Comparison of ENCODE assay signal across 13 cellular contexts in genomic region chr17:45290269-45290765, GRCh38. TPM values are rescaled to one million over a fixed set of nuclear protein-coding genes. Genes with fewer than 3 reads are reported as not detected.
DNase-seq lines count a peak whose midpoint lies in the region; ATAC-seq, FAIRE-seq and TF ChIP-seq lines count a peak whose summit lies in the region.
"Had no signal": no experiment of that assay in that cellular context is flagged by ENCODE, and none has a peak within 500 bp of the region (broad histone marks: within the 10 kb centered on the region; RNA-seq: fewer than 3 reads in every experiment).

No MANE protein-coding gene starts in this region.

- WGBS in HepG2 (ENCODE audit: low lambda C conversion rate): 96% methylated on average over 11 of the region's 11 CpGs
- no CpG with 5 or more reads among the region's 11 CpGs for WGBS in right lobe of liver (ENCODE audit: insufficient coverage, low coverage, low lambda C conversion rate, missing lambda C conversion rate)
- WGBS in lower leg skin, 2 donors: 73 to 80% methylated on average over 11 of the region's 11 CpGs

- H3K9me3 Mint-ChIP-seq in activated naive CD8-positive, alpha-beta T cell (ENCODE audit: low read depth): no peaks in the 10 kb centered on the region
- H3K9me3 Mint-ChIP-seq in naive thymus-derived CD4-positive, alpha-beta T cell: no peaks in the 10 kb centered on the region

- CTCF ChIA-PET in HepG2 (lab: Yijun Ruan, JAX; ENCODE audit: low intra/inter-chr PET ratio, low total read pairs): no interaction called here
- CTCF ChIA-PET in naive thymus-derived CD4-positive, alpha-beta T cell (lab: Charles Lee): interaction anchor here (2.4 kb wide), 1 partner anchor 13 kb away, joined by 6 read pairs; no protein-coding TSS in a partner anchor

- no peak overlapping the region for H3K4me2 ChIP-seq in HepG2 (ENCODE audit: low read depth, low read length)

- TF ChIP-seq POLR2A in HepG2 (IDR thresholded peaks at IDR 0.05; ENCODE audit: insufficient read depth in 1 of 2, low read depth in 2 of 2, low read length in 2 of 2) (no peak), right lobe of liver (IDR thresholded peaks at IDR 0.05) (no peak), lower leg skin (IDR thresholded peaks at IDR 0.05) (no peak)

- H4K20me1 ChIP-seq in HepG2 (ENCODE audit: insufficient read depth, low read length): no peaks in the 10 kb centered on the region

- H3K9me3 ChIP-seq in HepG2 (ENCODE audit: low read length) (no peaks in the 10 kb centered on the region), right lobe of liver (no peaks in the 10 kb centered on the region)
- H3K9me3 ChIP-seq in naive thymus-derived CD4-positive, alpha-beta T cell (ENCODE audit: control insufficient read depth in 2 of 3, low read length in 3 of 3): no peaks in the 10 kb centered on the region

- no peak for ATAC-seq in HepG2
- no peak for ATAC-seq in right lobe of liver
- ATAC-seq in naive thymus-derived CD4-positive, alpha-beta T cell: no peak

- peaks cover 34% of the 10 kb centered on the region for H3K4me1 Mint-ChIP-seq in activated naive CD8-positive, alpha-beta T cell (ENCODE audit: low read depth)
- peaks cover 10 to 47% (median 30%) of the 10 kb centered on the region in 7 donors for H3K4me1 Mint-ChIP-seq in naive thymus-derived CD4-positive, alpha-beta T cell

- DNase-seq in HepG2 (ENCODE audit: low spot score) (no peak), right lobe of liver (no peak), lower leg skin (ENCODE audit: low spot score in 2 of 2) (no peak), HuH-7.5 (ENCODE audit: low spot score) (no peak), NOMO-1 treated with DMSO at 0.1 percent for 48 hours (lab: John Stamatoyannopoulos, UW; ENCODE audit: unreplicated experiment) (no peak), RCC 7860 (ENCODE audit: low spot score) (no peak)
- no peak for DNase-seq in naive thymus-derived CD4-positive, alpha-beta T cell
- DNase-seq: aorta; HCEC 1CT; stimulated activated CD4-positive, alpha-beta T cell treated with anti-CD3 and anti-CD28 coated beads, Interleukin-1b, Interleukin-23, amount 100 ng/mL, for 48 hours had no signal

- H3K27me3 Mint-ChIP-seq in activated naive CD8-positive, alpha-beta T cell: no peaks in the 10 kb centered on the region
- H3K27me3 Mint-ChIP-seq in naive thymus-derived CD4-positive, alpha-beta T cell: no peaks in the 10 kb centered on the region

- H3K79me2 ChIP-seq in HepG2 (ENCODE audit: insufficient read depth, low read length): peaks cover 4% of the 10 kb centered on the region

- H3K4me3 ChIP-seq in HepG2 (replicated peaks in 1 of 3; ENCODE audit: insufficient read depth in 1 of 3, low read depth in 2 of 3, low read length in 3 of 3) (no peak overlapping the region), right lobe of liver (no peak overlapping the region), lower leg skin (ENCODE audit: low read depth, poor library complexity, severe bottlenecking) (no peak overlapping the region)
- H3K4me3 ChIP-seq in naive thymus-derived CD4-positive, alpha-beta T cell (ENCODE audit: low read length): no peak overlapping the region
- H3K4me3 ChIP-seq: lung had no signal

- no peak for TF ChIP-seq EP300 in HepG2 (IDR thresholded peaks at IDR 0.05; ENCODE audit: low read depth in 2 of 2, low read length in 2 of 2)
- no peak for TF ChIP-seq EP300 in HepG2 (CRISPR knock-in tag; IDR thresholded peaks at IDR 0.05; ENCODE audit: borderline replicate concordance)

- FAIRE-seq in HepG2 (lab: Jason Lieb, UNC) (no peak), RCC 7860 (lab: Jason Lieb, UNC) (no peak)

- H3K4me1 ChIP-seq in HepG2 (ENCODE audit: insufficient read depth, low read length): peaks cover 27% of the 10 kb centered on the region
- H3K4me1 ChIP-seq in right lobe of liver: peaks cover 2 to 75% (median 41%) of the 10 kb centered on the region in 4 donors
- peaks cover 0 to 6% of the 10 kb centered on the region in 2 donors for H3K4me1 ChIP-seq in naive thymus-derived CD4-positive, alpha-beta T cell (ENCODE audit: control insufficient read depth in 2 of 2, insufficient read depth in 2 of 2, low read length in 2 of 2)

- TF ChIP-seq RAD21 in HepG2 (CRISPR knock-in tag; IDR thresholded peaks at IDR 0.05): no peak

- no peaks in the 10 kb centered on the region for H3K36me3 Mint-ChIP-seq in activated naive CD8-positive, alpha-beta T cell
- H3K36me3 Mint-ChIP-seq in naive thymus-derived CD4-positive, alpha-beta T cell: peaks cover 0 to 19% (median 7%) of the 10 kb centered on the region in 5 donors

- H2AFZ ChIP-seq in HepG2 (ENCODE audit: low read length): no peak overlapping the region
- H2AFZ ChIP-seq: parathyroid adenoma had no signal

- H3K36me3 ChIP-seq in HepG2 (replicated peaks in 1 of 2; ENCODE audit: control insufficient read depth in 1 of 2, insufficient read depth in 2 of 2, low read length in 2 of 2): peaks cover 15 to 41% of the 10 kb centered on the region in 2 experiments
- H3K36me3 ChIP-seq in right lobe of liver: peaks cover 0 to 30% (median 13%) of the 10 kb centered on the region in 4 donors
- peaks cover 3 to 74% (median 21%) of the 10 kb centered on the region in 3 experiments for H3K36me3 ChIP-seq in naive thymus-derived CD4-positive, alpha-beta T cell (ENCODE audit: control insufficient read depth in 2 of 3, insufficient read depth in 3 of 3, low read length in 3 of 3)

- peak overlapping the region; percentile 81 for H3K27ac Mint-ChIP-seq in activated naive CD8-positive, alpha-beta T cell
- H3K27ac Mint-ChIP-seq in naive thymus-derived CD4-positive, alpha-beta T cell: peak overlapping the region in 6 of 9 donors; percentile 41 to 79 (median 59)

- intact Hi-C loops in HepG2 (cut with micrococcal nuclease; ENCODE audit: unreplicated experiment) (no loop called here), right lobe of liver (cut with DNase I) (no loop called here), lower leg skin (cut with DNase I; ENCODE audit: low total_unique reads) (no loop called here)
- intact Hi-C loops in naive thymus-derived CD4-positive, alpha-beta T cell (cut with micrococcal nuclease): no loop called here

- TF ChIP-seq CTCF in HepG2 (CRISPR knock-in tag; IDR thresholded peaks at IDR 0.05) (no peak), right lobe of liver (IDR thresholded peaks at IDR 0.05) (no peak), lower leg skin (IDR thresholded peaks at IDR 0.05) (no peak)

- BruUV-seq in HepG2 (replicated peaks; lab: Mats Ljungman, UMichigan): no TSS peak

- in situ Hi-C loops in HepG2 (cut with HindIII; ENCODE audit: extremely low pct_ligation_motif_present, low pct_unique_long_range_greater_than_20kb): no loop called here

- H3K27me3 ChIP-seq in HepG2 (ENCODE audit: control insufficient read depth in 1 of 2, insufficient read depth in 2 of 2, low read length in 2 of 2) (no peaks in the 10 kb centered on the region), right lobe of liver (no peaks in the 10 kb centered on the region)
- no peaks in the 10 kb centered on the region for H3K27me3 ChIP-seq in naive thymus-derived CD4-positive, alpha-beta T cell (ENCODE audit: control insufficient read depth in 2 of 2, insufficient read depth in 2 of 2, low read length in 2 of 2)

- H3K27ac ChIP-seq in HepG2 (ENCODE audit: extremely low read length, insufficient read depth, low read length) (no peak overlapping the region), right lobe of liver (no peak overlapping the region)
- no peak overlapping the region for H3K27ac ChIP-seq in naive thymus-derived CD4-positive, alpha-beta T cell (ENCODE audit: low read depth, low read length)
- H3K27ac ChIP-seq: parathyroid adenoma had no signal

- no peak overlapping the region for H3K4me3 Mint-ChIP-seq in activated naive CD8-positive, alpha-beta T cell
- no peak overlapping the region for H3K4me3 Mint-ChIP-seq in naive thymus-derived CD4-positive, alpha-beta T cell

- H3K9ac ChIP-seq in HepG2 (ENCODE audit: insufficient read depth, low read depth, low read length): no peak overlapping the region
- H3K9ac ChIP-seq: parathyroid adenoma had no signal

- POLR2A ChIA-PET in HepG2 (lab: Yijun Ruan, JAX): no interaction called here
- POLR2A ChIA-PET in naive thymus-derived CD4-positive, alpha-beta T cell (lab: Charles Lee): interaction anchor here (1.3 kb wide), 1 partner anchor 21 kb away, joined by 3 read pairs; no protein-coding TSS in a partner anchor

RNA-seq across cellular contexts. Expression of gene MAP3K14, which starts 26.5 kb away (rescaled TPM):
- total RNA-seq in HepG2 (2016; rRNA removed; fragmentation: Illumina TruSeq; extraction: Trizol) (1.2 and 2.6 TPM in 2 replicates), right lobe of liver (1 to 10 TPM; 4.8 to 7.8 (median 6.3) TPM), lower leg skin (10 to 100 TPM in 3 of 4 donors, 1 to 10 TPM in 1; 8.1 to 13.0 (median 11.0) TPM)
- 2.1 and 2.5 TPM in 2 replicates for total RNA-seq in HepG2 (2016; cell fraction: cytosol; rRNA removed; fragmentation: Illumina TruSeq; extraction: Trizol; ENCODE audit: low read depth)
- total RNA-seq in HepG2 (2016; cell fraction: insoluble cytoplasmic fraction; rRNA removed; fragmentation: Illumina TruSeq; extraction: Trizol): 1.1 and 2.6 TPM in 2 replicates
- 2.1 and 2.4 TPM in 2 replicates for total RNA-seq in HepG2 (2016; cell fraction: membrane; rRNA removed; fragmentation: Illumina TruSeq; extraction: Trizol)
- 3.1 and 3.3 TPM in 2 replicates for total RNA-seq in HepG2 (2016; cell fraction: nucleus; rRNA removed; fragmentation: Illumina TruSeq; extraction: Trizol)
- 2.6 and 4.0 TPM in 2 replicates for polyA plus RNA-seq in HepG2 (2011; rRNA removed)
- 1.8 and 2.4 TPM in 2 replicates for polyA plus RNA-seq in HepG2 (2011; cell fraction: cytosol; rRNA removed)
- polyA plus RNA-seq in HepG2 (2011; cell fraction: nucleus; rRNA removed): 10.1 and 10.7 TPM in 2 replicates
- 1.6 and 2.1 TPM in 2 replicates for polyA plus RNA-seq in HepG2 (2012)
- polyA plus RNA-seq in HepG2 (2016; cell fraction: cytosol; fragmentation: Illumina TruSeq; extraction: Trizol; ENCODE audit: low read depth): 1.6 and 2.0 TPM in 2 replicates
- 1.3 and 1.9 TPM in 2 replicates for polyA plus RNA-seq in HepG2 (2016; cell fraction: insoluble cytoplasmic fraction; fragmentation: Illumina TruSeq; extraction: Trizol; ENCODE audit: low read depth)
- polyA plus RNA-seq in HepG2 (2016; cell fraction: membrane; fragmentation: Illumina TruSeq; extraction: Trizol; ENCODE audit: low read depth): 1.6 and 2.3 TPM in 2 replicates
- polyA plus RNA-seq in HepG2 (2016; cell fraction: nucleus; fragmentation: Illumina TruSeq; extraction: Trizol; ENCODE audit: insufficient read depth, low read depth): 10.6 and 10.8 TPM in 2 replicates
- 2.2 and 7.2 TPM in 2 replicates for polyA minus RNA-seq in HepG2 (2011; rRNA and poly(A)+ RNA removed; ENCODE audit: low replicate concordance)
- 0.40 and 0.44 TPM in 2 replicates for polyA minus RNA-seq in HepG2 (2011; cell fraction: cytosol; rRNA and poly(A)+ RNA removed)
- polyA minus RNA-seq in HepG2 (2011; cell fraction: nucleus; rRNA and poly(A)+ RNA removed): 3.2 and 3.7 TPM in 2 replicates
- 10 to 100 TPM; 31.3 to 39.8 (median 34.1) TPM for total RNA-seq in naive thymus-derived CD4-positive, alpha-beta T cell
- 10 to 100 TPM in 1 of 2 donors, 1 to 10 TPM in 1; 2.4 to 10.6 TPM for polyA plus RNA-seq in naive thymus-derived CD4-positive, alpha-beta T cell

RNA-seq across cellular contexts. Expression of gene SPATA32, which starts 28.4 kb away (rescaled TPM):
- total RNA-seq in HepG2 (2016; rRNA removed; fragmentation: Illumina TruSeq; extraction: Trizol): not detected in 2 replicates
- total RNA-seq in HepG2 (2016; cell fraction: cytosol; rRNA removed; fragmentation: Illumina TruSeq; extraction: Trizol; ENCODE audit: low read depth): not detected in 2 replicates
- total RNA-seq in HepG2 (2016; cell fraction: insoluble cytoplasmic fraction; rRNA removed; fragmentation: Illumina TruSeq; extraction: Trizol): not detected in 2 replicates
- total RNA-seq in HepG2 (2016; cell fraction: membrane; rRNA removed; fragmentation: Illumina TruSeq; extraction: Trizol): not detected in 2 replicates
- total RNA-seq in HepG2 (2016; cell fraction: nucleus; rRNA removed; fragmentation: Illumina TruSeq; extraction: Trizol): not detected in 2 replicates
- polyA plus RNA-seq in HepG2 (2011; rRNA removed): not detected in 2 replicates
- polyA plus RNA-seq in HepG2 (2011; cell fraction: cytosol; rRNA removed): not detected in 2 replicates
- not detected in 2 replicates for polyA plus RNA-seq in HepG2 (2011; cell fraction: nucleus; rRNA removed)
- not detected in 2 replicates for polyA plus RNA-seq in HepG2 (2012)
- not detected in 2 replicates for polyA plus RNA-seq in HepG2 (2016; cell fraction: cytosol; fragmentation: Illumina TruSeq; extraction: Trizol; ENCODE audit: low read depth)
- not detected in 2 replicates for polyA plus RNA-seq in HepG2 (2016; cell fraction: insoluble cytoplasmic fraction; fragmentation: Illumina TruSeq; extraction: Trizol; ENCODE audit: low read depth)
- not detected in 2 replicates for polyA plus RNA-seq in HepG2 (2016; cell fraction: membrane; fragmentation: Illumina TruSeq; extraction: Trizol; ENCODE audit: low read depth)
- not detected in 2 replicates for polyA plus RNA-seq in HepG2 (2016; cell fraction: nucleus; fragmentation: Illumina TruSeq; extraction: Trizol; ENCODE audit: insufficient read depth, low read depth)
- not detected in 2 replicates for polyA minus RNA-seq in HepG2 (2011; rRNA and poly(A)+ RNA removed; ENCODE audit: low replicate concordance)
- polyA minus RNA-seq in HepG2 (2011; cell fraction: cytosol; rRNA and poly(A)+ RNA removed): not detected in 2 replicates
- not detected in 2 replicates for polyA minus RNA-seq in HepG2 (2011; cell fraction: nucleus; rRNA and poly(A)+ RNA removed)
- not detected for total RNA-seq in right lobe of liver
- 1 to 10 TPM in 1 of 5 experiments, under 1 TPM in 3, not detected in 1; 0.12 to 1.1 (median 0.58) TPM for total RNA-seq in naive thymus-derived CD4-positive, alpha-beta T cell
- polyA plus RNA-seq in naive thymus-derived CD4-positive, alpha-beta T cell: under 1 TPM; 0.31 to 0.59 TPM
- not detected for total RNA-seq in lower leg skin
- total RNA-seq: aorta had no signal
- polyA plus RNA-seq: aorta had no signal
